In the genomic region with DNA sequence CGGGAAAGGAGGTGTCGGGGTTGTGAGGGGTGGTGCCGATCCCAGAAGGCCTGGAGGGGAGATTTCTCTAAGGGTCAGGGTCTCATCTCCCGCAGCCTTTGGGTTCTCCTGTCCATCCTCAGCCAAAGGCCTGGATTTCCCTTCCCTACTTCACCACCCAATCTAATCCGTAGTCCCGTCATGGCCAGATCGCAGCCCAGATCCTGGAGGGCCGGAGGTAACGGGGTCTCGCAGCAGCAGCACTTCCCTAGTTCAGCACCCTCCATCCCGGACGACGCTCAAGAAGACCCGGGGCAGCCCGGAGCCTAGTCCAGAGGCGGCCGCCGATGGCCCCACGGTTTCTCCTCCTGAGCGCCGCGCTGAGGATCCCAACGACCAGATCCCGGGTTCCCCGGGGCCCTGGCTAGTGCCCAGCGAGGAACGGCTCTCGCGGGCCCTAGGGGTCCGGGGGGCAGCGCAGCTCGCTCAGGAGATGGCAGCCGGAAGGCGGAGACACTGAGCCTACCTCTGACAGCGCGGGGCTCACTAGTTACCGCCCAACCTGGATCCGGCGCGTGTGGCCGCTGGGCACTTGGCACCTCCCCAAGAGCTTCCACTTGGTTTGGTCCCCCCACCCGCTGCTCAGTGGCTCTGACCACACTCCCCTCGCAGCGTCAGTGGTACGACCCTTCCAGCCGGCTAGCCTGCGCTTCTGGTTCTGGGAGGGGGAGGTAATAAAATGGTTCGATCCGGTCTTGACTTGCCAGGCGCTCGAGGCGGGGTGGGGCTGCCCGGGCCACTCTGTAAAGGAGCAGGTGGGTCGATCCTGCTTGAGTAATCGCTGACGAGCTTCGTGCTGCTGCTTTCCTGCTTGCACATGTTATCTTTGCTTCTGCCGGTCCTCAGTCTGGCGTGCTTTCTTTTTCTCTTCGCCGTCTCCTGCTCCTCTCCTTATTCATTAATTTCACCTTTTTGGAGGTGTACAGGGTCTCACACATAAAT, we compare ENCODE assay signal across 8 cellular contexts. TPM values are rescaled to one million over a fixed set of nuclear protein-coding genes. Genes with fewer than 3 reads are reported as not detected.
DNase-seq lines count a peak whose midpoint lies in the region; ATAC-seq and TF ChIP-seq lines count a peak whose summit lies in the region.

No MANE protein-coding gene starts in this region.

- H3K27ac ChIP-seq in esophagus (ENCODE audit: low read depth in 2 of 2, low read length in 1 of 2) = peak overlapping the region; percentile 98
- H3K27ac ChIP-seq in muscle layer of duodenum (ENCODE audit: low read length) = peak overlapping the region; percentile 94

- peak overlapping the region; percentile 83 for H3K4me3 Mint-ChIP-seq in activated T-cell treated with anti-CD3 and anti-CD28 coated beads, Interleukin-2, amount 50 U/mL, for 4 hours

- peaks cover 0 to 6% of the 10 kb centered on the region in 2 donors for H3K4me1 ChIP-seq in esophagus (ENCODE audit: control insufficient read depth in 2 of 2, insufficient read depth in 2 of 2, low read length in 1 of 2)
- H3K4me1 ChIP-seq in muscle layer of duodenum (ENCODE audit: control insufficient read depth in 1 of 2, insufficient read depth in 2 of 2, low read length in 2 of 2) = peaks cover 0 to 8% of the 10 kb centered on the region in 2 donors

- WGBS in esophagus, 2 donors = 7 to 35% methylated on average over 50 to 60 of the region's 61 CpGs

- H3K27me3 Mint-ChIP-seq in activated T-cell treated with anti-CD3 and anti-CD28 coated beads, Interleukin-2, amount 50 U/mL, for 4 hours (ENCODE audit: low read depth) = no peaks in the 10 kb centered on the region

- TF ChIP-seq CTCF in GM06990 (IDR thresholded peaks at IDR 0.05; ENCODE audit: insufficient read depth, low read length, poor library complexity, severe bottlenecking) = peak; percentile 40

- H3K9me3 ChIP-seq in esophagus (ENCODE audit: control insufficient read depth in 2 of 2, insufficient read depth in 1 of 2, low read depth in 1 of 2, low read length in 1 of 2) (no peaks in the 10 kb centered on the region), muscle layer of duodenum (ENCODE audit: control insufficient read depth in 1 of 2, low read length in 2 of 2) (no peaks in the 10 kb centered on the region)

- H3K9me3 Mint-ChIP-seq in activated T-cell treated with anti-CD3 and anti-CD28 coated beads, Interleukin-2, amount 50 U/mL, for 4 hours = no peaks in the 10 kb centered on the region

- H3K4me3 ChIP-seq in GM06990 (replicated peaks; ENCODE audit: low read depth, low read length) (peak overlapping the region; percentile 45), esophagus (ENCODE audit: low read depth in 1 of 2, low read length in 2 of 2) (peak overlapping the region; percentile 43 to 45), muscle layer of duodenum (ENCODE audit: low read depth in 1 of 2, low read length in 2 of 2) (peak overlapping the region; percentile 52 to 53)

- ATAC-seq in HG03175 (IDR thresholded peaks at IDR 0.05; ENCODE audit: unreplicated experiment) (peak; percentile 43), HG02870 (IDR thresholded peaks at IDR 0.05; ENCODE audit: unreplicated experiment) (no peak)
- ATAC-seq in activated T-cell treated with anti-CD3 and anti-CD28 coated beads, Interleukin-2, amount 50 U/mL, for 4 hours = peak; percentile 64
- peak; percentile 55 for ATAC-seq in stimulated activated naive CD8-positive, alpha-beta T cell treated with anti-CD3 and anti-CD28 coated beads, Interleukin-15, Interleukin-2, amounts not matched to agents 100 U/mL and 50 U/mL, for 24 hours

- H3K27me3 ChIP-seq in GM06990 (replicated peaks; ENCODE audit: control insufficient read depth, insufficient read depth, low read length) (no peaks in the 10 kb centered on the region), esophagus (ENCODE audit: control insufficient read depth in 1 of 2, insufficient read depth in 2 of 2, low read length in 2 of 2) (no peaks in the 10 kb centered on the region), muscle layer of duodenum (ENCODE audit: low read depth, low read length) (no peaks in the 10 kb centered on the region)

- H3K36me3 Mint-ChIP-seq in activated T-cell treated with anti-CD3 and anti-CD28 coated beads, Interleukin-2, amount 50 U/mL, for 4 hours (ENCODE audit: insufficient read depth) = no peaks in the 10 kb centered on the region

- H3K4me1 Mint-ChIP-seq in activated T-cell treated with anti-CD3 and anti-CD28 coated beads, Interleukin-2, amount 50 U/mL, for 4 hours (ENCODE audit: low read depth) = peaks cover 28% of the 10 kb centered on the region

- H3K36me3 ChIP-seq in GM06990 (ENCODE audit: control insufficient read depth, insufficient read depth, low read length) (no peaks in the 10 kb centered on the region), esophagus (ENCODE audit: control insufficient read depth in 2 of 2, insufficient read depth in 2 of 2, low read length in 1 of 2) (no peaks in the 10 kb centered on the region), muscle layer of duodenum (ENCODE audit: control insufficient read depth in 1 of 2, insufficient read depth in 2 of 2, low read length in 2 of 2) (no peaks in the 10 kb centered on the region)

- peak; percentile 85 for DNase-seq in GM06990 (ENCODE audit: extremely low read depth, insufficient read length)
- DNase-seq in NOMO-1 treated with dmso at 0.1 percent for 144 hours (lab: John Stamatoyannopoulos, UW; ENCODE audit: unreplicated experiment) = peak; percentile 90
- DNase-seq in activated T-cell treated with anti-CD3 and anti-CD28 coated beads, Interleukin-2, amount 50 U/mL, for 4 hours = peak; percentile 63
- DNase-seq in stimulated activated naive CD8-positive, alpha-beta T cell treated with anti-CD3 and anti-CD28 coated beads, Interleukin-15, Interleukin-2, amounts not matched to agents 100 U/mL and 50 U/mL, for 24 hours = peak; percentile 78

RNA-seq across cellular contexts. Expression of gene MAGIX, which starts 3.6 kb away (rescaled TPM):
- total RNA-seq in activated T-cell treated with anti-CD3 and anti-CD28 coated beads, Interleukin-2, amount 50 U/mL, for 4 hours = 1 to 10 TPM in 1 of 3 donors, under 1 TPM in 2; 0.81 to 1.6 (median 0.84) TPM
- 1 to 10 TPM; 6.0 to 6.3 TPM for polyA plus RNA-seq in esophagus

RNA-seq across cellular contexts. Expression of gene PLP2, which starts 5.5 kb away (rescaled TPM):
- 100 to 1,000 TPM; 111 to 134 (median 126) TPM for total RNA-seq in activated T-cell treated with anti-CD3 and anti-CD28 coated beads, Interleukin-2, amount 50 U/mL, for 4 hours
- polyA plus RNA-seq in esophagus = 100 to 1,000 TPM; 267 to 453 TPM

RNA-seq across cellular contexts. Expression of gene PRICKLE3, which starts 20.0 kb away (rescaled TPM):
- 10 to 100 TPM in 2 of 3 donors, 1 to 10 TPM in 1; 9.2 to 11.7 (median 10.3) TPM for total RNA-seq in activated T-cell treated with anti-CD3 and anti-CD28 coated beads, Interleukin-2, amount 50 U/mL, for 4 hours
- polyA plus RNA-seq in esophagus = 10 to 100 TPM; 12.2 to 14.2 TPM

RNA-seq across cellular contexts. Expression of gene SYP, which starts 33.8 kb away (rescaled TPM):
- total RNA-seq in activated T-cell treated with anti-CD3 and anti-CD28 coated beads, Interleukin-2, amount 50 U/mL, for 4 hours = 1 to 10 TPM; 3.1 to 5.3 (median 3.8) TPM
- polyA plus RNA-seq in esophagus = under 1 TPM; 0.75 to 0.79 TPM

RNA-seq across cellular contexts. Expression of gene GPKOW, which starts 42.7 kb away (rescaled TPM):
- 10 to 100 TPM; 21.2 to 28.4 (median 24.6) TPM for total RNA-seq in activated T-cell treated with anti-CD3 and anti-CD28 coated beads, Interleukin-2, amount 50 U/mL, for 4 hours
- 10 to 100 TPM in 1 of 2 donors, 1 to 10 TPM in 1; 7.3 to 18.1 TPM for polyA plus RNA-seq in esophagus
